ENCODE assay signal across 14 cellular contexts in the genomic region with DNA sequence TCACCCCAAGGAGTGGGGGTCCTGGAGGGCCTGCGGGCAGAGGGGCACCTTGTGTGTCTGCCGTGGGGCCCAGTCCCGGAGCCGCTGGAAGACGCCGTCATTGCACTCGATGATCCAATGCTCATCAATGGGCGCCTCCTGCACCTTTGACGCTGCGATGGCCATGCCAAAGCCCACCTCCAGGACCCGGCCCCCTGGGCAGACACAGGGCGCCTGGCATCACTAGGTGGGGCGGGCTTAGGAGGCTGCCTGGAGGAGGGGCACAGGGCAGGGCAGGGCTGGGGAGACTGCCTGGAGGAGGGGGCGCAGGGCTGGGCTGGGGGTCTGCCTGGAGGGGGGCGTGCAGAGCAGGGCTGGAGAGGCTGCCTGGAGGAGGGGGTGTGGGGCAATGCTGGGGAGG. TPM values are rescaled to one million over a fixed set of nuclear protein-coding genes. Genes with fewer than 3 reads are reported as not detected.
"Had no signal": no experiment of that assay in that cellular context is flagged by ENCODE, and none has a peak within 500 bp of the region (broad histone marks: within the 10 kb centered on the region; RNA-seq: fewer than 3 reads in every experiment).

No MANE protein-coding gene starts in this region.

- ATAC-seq: activated CD8-positive, alpha-beta T cell treated with anti-CD3 and anti-CD28 coated beads, Interleukin-2, amount 10 ng/mL, durations not matched to agents 7 days and 5 days; activated T-cell treated with anti-CD3 and anti-CD28 coated beads, Interleukin-2, amount 50 U/mL, for 72 hours; effector memory CD8-positive, alpha-beta T cell; foreskin keratinocyte had no signal

- H3K9me3 ChIP-seq: spleen, transverse colon, vagina had no signal

- H3K36me3 ChIP-seq: brain microvascular endothelial cell, transverse colon, vagina had no signal

- DNase-seq: activated B cell treated with CpG ODN at 0.5 μM for 24 hours; activated CD4-positive, alpha-beta T cell treated with anti-CD3 and anti-CD28 coated beads for 48 hours; activated CD8-positive, alpha-beta memory T cell treated with anti-CD3 and anti-CD28 coated beads, Interleukin-2, amount 50 U/mL, for 4 hours; activated CD8-positive, alpha-beta T cell treated with anti-CD3 and anti-CD28 coated beads, Interleukin-2, amount 10 ng/mL, durations not matched to agents 7 days and 5 days; activated gamma-delta T cell treated with Interleukin-2 at 50 U/mL for 16 hours; activated T-cell treated with anti-CD3 and anti-CD28 coated beads, Interleukin-2, amount 50 U/mL, for 72 hours; brain microvascular endothelial cell; effector memory CD8-positive, alpha-beta T cell; foreskin keratinocyte; midbrain; spleen; stimulated activated CD4-positive, alpha-beta T cell treated with anti-CD3 and anti-CD28 coated beads, Interleukin-1b, Interleukin-23, amount 100 ng/mL, for 48 hours; transverse colon had no signal

- H3K27ac ChIP-seq: brain microvascular endothelial cell, foreskin keratinocyte, transverse colon, vagina had no signal

- H3K27me3 ChIP-seq: brain microvascular endothelial cell, vagina had no signal

- H3K4me1 ChIP-seq: foreskin keratinocyte had no signal

RNA-seq across cellular contexts. Expression of a gene that starts 50.2 kb away (rescaled TPM):
- total RNA-seq: activated CD8-positive, alpha-beta T cell treated with anti-CD3 and anti-CD28 coated beads, Interleukin-2, amount 10 ng/mL, durations not matched to agents 7 days and 5 days had no signal
